Comparison of ENCODE assay signal across 1 cellular context in genomic region chr6:43491750-43492661, GRCh38.
TF ChIP-seq lines count a peak whose summit lies in the region.

No MANE protein-coding gene starts in this region.

TF ChIP-seq in HepG2, 621 proteins besides CTCF, POLR2A, EP300 and RAD21 (continued from another document and continues in another):
- TF ChIP-seq ZNF318 (CRISPR knock-in tag; IDR thresholded peaks at IDR 0.05) (no peak), NR2F6 (IDR thresholded peaks at IDR 0.05) (no peak), NR2F6 (CRISPR knock-in tag; IDR thresholded peaks at IDR 0.05) (0 out of 2 replicates have a peak, but pooled peaks have one; percentile 19), ZNF773 (CRISPR knock-in tag; IDR thresholded peaks at IDR 0.05; ENCODE audit: borderline replicate concordance) (no peak), XRCC5 (optimal IDR thresholded peaks at IDR 0.05; ENCODE audit: low read length) (no peak), RFX5 (IDR thresholded peaks at IDR 0.05; ENCODE audit: low read depth, low read length) (no peak), ZNF563 (CRISPR knock-in tag; IDR thresholded peaks at IDR 0.05) (no peak), MXD4 (CRISPR knock-in tag; IDR thresholded peaks at IDR 0.05) (no peak), GABPB1 (CRISPR knock-in tag; IDR thresholded peaks at IDR 0.05) (no peak), MEIS2 (CRISPR knock-in tag; IDR thresholded peaks at IDR 0.05) (no peak), YY1 (IDR thresholded peaks at IDR 0.05; ENCODE audit: insufficient read depth, insufficient replicate concordance, low read depth, low read length) (no peak), FOXA3 (CRISPR knock-in tag; IDR thresholded peaks at IDR 0.05) (no peak), TFE3 (CRISPR knock-in tag; IDR thresholded peaks at IDR 0.05) (no peak), PAWR (CRISPR knock-in tag; IDR thresholded peaks at IDR 0.05; ENCODE audit: borderline replicate concordance) (no peak), KLF16 (CRISPR knock-in tag; IDR thresholded peaks at IDR 0.05) (0 out of 4 replicates have a peak, but pooled peaks of 1 of the 2 experiments have one; percentile 30), ZNF276 (CRISPR knock-in tag; IDR thresholded peaks at IDR 0.05; ENCODE audit: low read depth) (no peak), SRSF1 (optimal IDR thresholded peaks at IDR 0.05; ENCODE audit: low read depth, low read length) (no peak), E2F1 (CRISPR knock-in tag; IDR thresholded peaks at IDR 0.05) (no peak), BHLHE40 (IDR thresholded peaks at IDR 0.05; ENCODE audit: low read length) (no peak), ZSCAN12 (CRISPR knock-in tag; IDR thresholded peaks at IDR 0.05) (no peak), BATF2 (CRISPR knock-in tag; IDR thresholded peaks at IDR 0.05) (no peak), GPN1 (CRISPR knock-in tag; IDR thresholded peaks at IDR 0.05; ENCODE audit: borderline replicate concordance) (no peak), ZNF709 (CRISPR knock-in tag; IDR thresholded peaks at IDR 0.05) (no peak), FOXM1 (CRISPR knock-in tag; IDR thresholded peaks at IDR 0.05) (no peak), DMTF1 (CRISPR knock-in tag; IDR thresholded peaks at IDR 0.05) (no peak), ZBTB14 (CRISPR knock-in tag; IDR thresholded peaks at IDR 0.05) (no peak), ZZZ3 (CRISPR knock-in tag; IDR thresholded peaks at IDR 0.05; ENCODE audit: borderline replicate concordance) (no peak), MTA1 (CRISPR knock-in tag; IDR thresholded peaks at IDR 0.05; ENCODE audit: borderline replicate concordance) (no peak), RERE (CRISPR knock-in tag; IDR thresholded peaks at IDR 0.05; ENCODE audit: low read depth) (no peak), IRF2 (CRISPR knock-in tag; IDR thresholded peaks at IDR 0.05) (no peak), ARID2 (CRISPR knock-in tag; IDR thresholded peaks at IDR 0.05; ENCODE audit: borderline replicate concordance) (no peak)
